8 cellular contexts compared by ENCODE assay signal in genomic region chr9:117555964-117556629, GRCh38.
DNase-seq lines count a peak whose midpoint lies in the region; ATAC-seq and TF ChIP-seq lines count a peak whose summit lies in the region.

No MANE protein-coding gene starts in this region.

- H3K4me1 Mint-ChIP-seq in activated naive CD4-positive, alpha-beta T cell treated with anti-CD3 and anti-CD28 coated beads, Interleukin-2, amount 10 ng/mL, durations not matched to agents 7 days and 5 days, result no peaks in the 10 kb centered on the region

- no peaks in the 10 kb centered on the region for H3K36me3 Mint-ChIP-seq in activated naive CD4-positive, alpha-beta T cell treated with anti-CD3 and anti-CD28 coated beads, Interleukin-2, amount 10 ng/mL, durations not matched to agents 7 days and 5 days

- H3K27me3 Mint-ChIP-seq in activated naive CD4-positive, alpha-beta T cell treated with anti-CD3 and anti-CD28 coated beads, Interleukin-2, amount 10 ng/mL, durations not matched to agents 7 days and 5 days, result no peaks in the 10 kb centered on the region

- peak; percentile 85 for ATAC-seq in HG02642 (IDR thresholded peaks at IDR 0.05; ENCODE audit: poor library complexity, unreplicated experiment)

- no peak overlapping the region for H3K27ac Mint-ChIP-seq in activated naive CD4-positive, alpha-beta T cell treated with anti-CD3 and anti-CD28 coated beads, Interleukin-2, amount 10 ng/mL, durations not matched to agents 7 days and 5 days

- peak; percentile 79 for TF ChIP-seq CTCF in GM12874 (IDR thresholded peaks at IDR 0.05; ENCODE audit: insufficient read depth, low read depth, low read length)

- H3K4me3 Mint-ChIP-seq in activated naive CD4-positive, alpha-beta T cell treated with anti-CD3 and anti-CD28 coated beads, Interleukin-2, amount 10 ng/mL, durations not matched to agents 7 days and 5 days, result no peak overlapping the region

- CTCF ChIA-PET in activated naive CD4-positive, alpha-beta T cell treated with anti-CD3 and anti-CD28 coated beads, Interleukin-2, amount 10 ng/mL, durations not matched to agents 7 days and 5 days (lab: Charles Lee), result interaction anchor here (2.7 kb wide), 1 partner anchor 69 kb away, joined by 14 read pairs; no protein-coding TSS in a partner anchor

- H3K9me3 Mint-ChIP-seq in activated naive CD4-positive, alpha-beta T cell treated with anti-CD3 and anti-CD28 coated beads, Interleukin-2, amount 10 ng/mL, durations not matched to agents 7 days and 5 days, result no peaks in the 10 kb centered on the region

- DNase-seq in AG08395 (ENCODE audit: low spot score), result peak; percentile 3
- DNase-seq in NCI-H1694 (lab: John Stamatoyannopoulos, UW), result peak; percentile 21
- DNase-seq in activated naive CD4-positive, alpha-beta T cell treated with anti-CD3 and anti-CD28 coated beads, Interleukin-2, amount 10 ng/mL, durations not matched to agents 7 days and 5 days, result peak; percentile 48
- peak; percentile 79 for DNase-seq in iPS-NIHi7 (ENCODE audit: extremely low spot score)
- DNase-seq in stimulated activated CD4-positive, alpha-beta T cell treated with anti-CD3 and anti-CD28 coated beads, TNF-alpha, amount 100 ng/mL, for 48 hours (ENCODE audit: low read depth in 3 of 3), result peak; percentile 1 to 24 (median 3)
- DNase-seq in NCI-H187 treated with DMSO at 0.1 percent for 48 hours (lab: John Stamatoyannopoulos, UW), result no peak
